ENCODE assay signal across 26 cellular contexts in genomic region chr18:777021-777420, GRCh38. TPM values are rescaled to one million over a fixed set of nuclear protein-coding genes. Genes with fewer than 3 reads are reported as not detected.
DNase-seq lines count a peak whose midpoint lies in the region; ATAC-seq and TF ChIP-seq lines count a peak whose summit lies in the region.
"Had no signal": no experiment of that assay in that cellular context is flagged by ENCODE, and none has a peak within 500 bp of the region (broad histone marks: within the 10 kb centered on the region; RNA-seq: fewer than 3 reads in every experiment).

No MANE protein-coding gene starts in this region.

- DNase-seq in AG10803 (ENCODE audit: low read depth) (peak; percentile 21), IMR-90 (peak; percentile 48), dermis blood vessel endothelial cell (peak; percentile 73), immature natural killer cell (no peak), mammary epithelial cell (no peak), HT-29 (ENCODE audit: low spot score) (no peak)
- DNase-seq: activated CD8-positive, alpha-beta memory T cell treated with anti-CD3 and anti-CD28 coated beads for 24 hours; activated naive CD4-positive, alpha-beta T cell treated with anti-CD3 and anti-CD28 coated beads, Interleukin-2, amount 10 ng/mL, durations not matched to agents 7 days and 5 days; activated T-cell treated with anti-CD3 and anti-CD28 coated beads, Interleukin-2, amount 50 U/mL, for 48 hours; CD4-positive, CD25-positive, alpha-beta regulatory T cell; DMS153; gastrocnemius medialis; H9; NCI-H1048; NCI-H1930; NCI-H82; nucleus accumbens; OCI-M1; retina; Right ventricle myocardium superior; stimulated activated CD4-positive, alpha-beta T cell treated with anti-CD3 and anti-CD28 coated beads, Interleukin-4, amount 100 ng/mL, for 1 hour; stimulated activated naive CD4-positive, alpha-beta T cell treated with Interleukin-2 at 50 U/mL for 16 hours had no signal

- H3K9me3 ChIP-seq in IMR-90 (ENCODE audit: control insufficient read depth, insufficient read depth, low read length) (no peaks in the 10 kb centered on the region), mammary epithelial cell (replicated peaks; ENCODE audit: insufficient read depth, low read length) (no peaks in the 10 kb centered on the region)
- H3K9me3 ChIP-seq: gastrocnemius medialis, thoracic aorta, vagina had no signal

- H3K36me3 Mint-ChIP-seq in immature natural killer cell: peaks cover 0 to 7% (median 3%) of the 10 kb centered on the region in 3 donors

- H3K4me3 ChIP-seq in AG10803 (ENCODE audit: low read length) (no peak overlapping the region), IMR-90 (ENCODE audit: insufficient read depth, low read depth, low read length) (no peak overlapping the region), mammary epithelial cell (replicated peaks in 1 of 3; ENCODE audit: insufficient read depth in 1 of 3, low read depth in 2 of 3, low read length in 3 of 3) (no peak overlapping the region)
- H3K4me3 ChIP-seq: gastrocnemius medialis, thoracic aorta, vagina had no signal

- H3K9me3 Mint-ChIP-seq in immature natural killer cell: no peaks in the 10 kb centered on the region
- H3K9me3 Mint-ChIP-seq: activated naive CD4-positive, alpha-beta T cell treated with anti-CD3 and anti-CD28 coated beads, Interleukin-2, amount 10 ng/mL, durations not matched to agents 7 days and 5 days; H9 had no signal

- intact Hi-C loops in IMR-90 (cut with micrococcal nuclease): no loop called here
- intact Hi-C loops in mammary epithelial cell (cut with micrococcal nuclease): no loop called here

- WGBS in IMR-90 (ENCODE audit: extremely low coverage in 2 of 2, insufficient read length in 1 of 2), 2 experiments: no CpG with 5 or more reads among the region's 1 CpG
- 14% methylated on average over 1 of the region's 1 CpG for WGBS in mammary epithelial cell (ENCODE audit: low coverage, missing lambda C conversion rate)

- dilution Hi-C loops in IMR-90 (cut with HindIII; ENCODE audit: low sequenced_read_pairs, unreplicated experiment) (no loop called here), mammary epithelial cell (cut with HindIII; ENCODE audit: low sequenced_read_pairs) (no loop called here)

- POLR2A ChIA-PET in IMR-90 (lab: Charles Lee; ENCODE audit: unreplicated experiment): no interaction called here

- TF ChIP-seq CTCF in AG10803 (conservative IDR thresholded peaks at IDR 0.05; ENCODE audit: low read length): no peak
- no peak for TF ChIP-seq CTCF in IMR-90 (conservative IDR thresholded peaks at IDR 0.05; ENCODE audit: low read depth, low read length)
- no peak for TF ChIP-seq CTCF in mammary epithelial cell (conservative IDR thresholded peaks at IDR 0.05 in 1 of 2, IDR thresholded peaks at IDR 0.05 in 1 of 2; ENCODE audit: extremely low read depth in 1 of 2, insufficient read depth in 1 of 2, low read depth in 1 of 2, low read length in 2 of 2)

- H3K27ac Mint-ChIP-seq in immature natural killer cell: peak overlapping the region in 5 of 6 donors; percentile 2 to 51 (median 12)
- H3K27ac Mint-ChIP-seq: activated naive CD4-positive, alpha-beta T cell treated with anti-CD3 and anti-CD28 coated beads, Interleukin-2, amount 10 ng/mL, durations not matched to agents 7 days and 5 days; CD4-positive, CD25-positive, alpha-beta regulatory T cell had no signal

- no peak overlapping the region for H3K56ac ChIP-seq in IMR-90 (ENCODE audit: extremely low read depth, insufficient read depth, low read length)

- H4K91ac ChIP-seq in IMR-90 (ENCODE audit: insufficient read depth, low read depth, low read length): no peak overlapping the region

- ATAC-seq in IMR-90 (ENCODE audit: low read depth): peak; percentile 73
- no peak for ATAC-seq in HG02884 (IDR thresholded peaks at IDR 0.05; ENCODE audit: unreplicated experiment)
- no peak for ATAC-seq in HG02642 (IDR thresholded peaks at IDR 0.05; ENCODE audit: poor library complexity, unreplicated experiment)
- ATAC-seq: gastrocnemius medialis had no signal

- H3K9me1 ChIP-seq in IMR-90 (ENCODE audit: insufficient read depth, low read length): peaks cover 3% of the 10 kb centered on the region; the same call in 1 of the 2 replicates

- no peak overlapping the region for H2BK120ac ChIP-seq in IMR-90 (ENCODE audit: low read depth, low read length)

- no peak overlapping the region for H2AK5ac ChIP-seq in IMR-90 (ENCODE audit: low read depth, low read length)

- H3K79me1 ChIP-seq in IMR-90 (ENCODE audit: low read depth in 1 of 2, low read length in 2 of 2): peaks cover 37 to 54% of the 10 kb centered on the region in 2 experiments

- no peak overlapping the region for H2BK20ac ChIP-seq in IMR-90 (ENCODE audit: low read depth, low read length)

- no peak for TF ChIP-seq POLR2A in IMR-90 (IDR thresholded peaks at IDR 0.05; ENCODE audit: low read depth, low read length)

- H4K20me1 ChIP-seq in IMR-90 (ENCODE audit: insufficient read depth, low read length) (peaks cover 11% of the 10 kb centered on the region), mammary epithelial cell (ENCODE audit: insufficient read depth, low read length) (peaks cover 2% of the 10 kb centered on the region)

- BruUV-seq in IMR-90 (replicated peaks; lab: Mats Ljungman, UMichigan) (no TSS peak), mammary epithelial cell (replicated peaks; lab: Mats Ljungman, UMichigan) (no TSS peak)

- peaks cover 89% of the 10 kb centered on the region for H3K79me2 ChIP-seq in mammary epithelial cell (ENCODE audit: insufficient read depth, low read length)

- H2AFZ ChIP-seq in IMR-90 (replicated peaks; ENCODE audit: low read length, poor library complexity): no peak overlapping the region
- H2AFZ ChIP-seq in mammary epithelial cell (ENCODE audit: low read depth, low read length): no peak overlapping the region

- in situ Hi-C loops in IMR-90 (cut with MboI; ENCODE audit: low sequenced_read_pairs): no loop called here
- in situ Hi-C loops in mammary epithelial cell (cut with MboI; ENCODE audit: low sequenced_read_pairs in 2 of 2): no loop called here

- H3K4me2 ChIP-seq in IMR-90 (ENCODE audit: low read depth, low read length): no peak overlapping the region
- H3K4me2 ChIP-seq in mammary epithelial cell (ENCODE audit: insufficient read depth, low read depth, low read length): no peak overlapping the region

- CTCF ChIA-PET in IMR-90 (lab: Yijun Ruan, JAX): no interaction called here
- CTCF ChIA-PET in mammary epithelial cell (lab: Charles Lee; ENCODE audit: low non-redundant PET): no interaction called here

- H3K27me3 Mint-ChIP-seq in immature natural killer cell (ENCODE audit: low read depth in 3 of 3): peaks cover 0 to 5% (median 5%) of the 10 kb centered on the region in 3 donors
- H3K27me3 Mint-ChIP-seq: activated naive CD4-positive, alpha-beta T cell treated with anti-CD3 and anti-CD28 coated beads, Interleukin-2, amount 10 ng/mL, durations not matched to agents 7 days and 5 days; CD4-positive, CD25-positive, alpha-beta regulatory T cell had no signal

- H3K4me1 ChIP-seq in IMR-90 (ENCODE audit: control insufficient read depth, insufficient read depth, low read length): peaks cover 2% of the 10 kb centered on the region; the same call in 1 of the 2 replicates
- H3K4me1 ChIP-seq in mammary epithelial cell (ENCODE audit: insufficient read depth, low read length): no peaks in the 10 kb centered on the region

- no peak overlapping the region for H2BK5ac ChIP-seq in IMR-90 (ENCODE audit: low read depth, low read length, poor library complexity, severe bottlenecking)

- H3K18ac ChIP-seq in IMR-90 (ENCODE audit: low read depth, low read length): no peak overlapping the region

- H3K27me3 ChIP-seq in IMR-90 (ENCODE audit: control insufficient read depth, insufficient read depth, low read length) (no peaks in the 10 kb centered on the region), mammary epithelial cell (ENCODE audit: insufficient read depth, low read length) (no peaks in the 10 kb centered on the region)
- H3K27me3 ChIP-seq: gastrocnemius medialis, vagina had no signal

- peaks cover 90 to 96% of the 10 kb centered on the region in 2 donors for H3K4me1 Mint-ChIP-seq in immature natural killer cell

- no peak overlapping the region for H3K27ac ChIP-seq in IMR-90 (ENCODE audit: insufficient read depth, low read length)
- H3K27ac ChIP-seq in mammary epithelial cell (ENCODE audit: insufficient read depth, low read depth, low read length): no peak overlapping the region
- H3K27ac ChIP-seq: gastrocnemius medialis, thoracic aorta, vagina had no signal

- H4K5ac ChIP-seq in IMR-90 (ENCODE audit: low read depth, low read length): no peak overlapping the region

- H2AK9ac ChIP-seq in IMR-90 (replicated peaks; ENCODE audit: low read depth, low read length, poor library complexity): no peak overlapping the region

- no peaks in the 10 kb centered on the region for H3K36me3 ChIP-seq in IMR-90 (ENCODE audit: control insufficient read depth, insufficient read depth, low read length)
- no peaks in the 10 kb centered on the region for H3K36me3 ChIP-seq in mammary epithelial cell (ENCODE audit: insufficient read depth, low read length)
- H3K36me3 ChIP-seq: gastrocnemius medialis, thoracic aorta, vagina had no signal

- H3K14ac ChIP-seq in IMR-90 (replicated peaks; ENCODE audit: low read depth, low read length): no peak overlapping the region

- no peak overlapping the region for H2BK15ac ChIP-seq in IMR-90 (ENCODE audit: low read depth, low read length)

- H3K9ac ChIP-seq in IMR-90 (ENCODE audit: low read depth, low read length) (no peak overlapping the region), mammary epithelial cell (ENCODE audit: insufficient read depth, low read length) (no peak overlapping the region)

- TF ChIP-seq RAD21 in IMR-90 (IDR thresholded peaks at IDR 0.05; ENCODE audit: low read length): no peak

- no peak overlapping the region for H3K23ac ChIP-seq in IMR-90 (ENCODE audit: low read depth, low read length)

- no peak overlapping the region for H4K8ac ChIP-seq in IMR-90 (ENCODE audit: low read depth in 2 of 2, low read length in 2 of 2)

- no peak overlapping the region for H3K4me3 Mint-ChIP-seq in immature natural killer cell
- H3K4me3 Mint-ChIP-seq: activated naive CD4-positive, alpha-beta T cell treated with anti-CD3 and anti-CD28 coated beads, Interleukin-2, amount 10 ng/mL, durations not matched to agents 7 days and 5 days; CD4-positive, CD25-positive, alpha-beta regulatory T cell; H9 had no signal

- H3K4ac ChIP-seq in IMR-90 (ENCODE audit: low read depth, low read length): no peak overlapping the region

TF ChIP-seq in IMR-90, 13 proteins besides CTCF, POLR2A, EP300 and RAD21 (continues in another document):
- TF ChIP-seq CHD1 (IDR thresholded peaks at IDR 0.05; ENCODE audit: low read depth, low read length): no peak

RNA-seq across cellular contexts. Expression of gene YES1, which starts 35.0 kb away (rescaled TPM):
- 62.0 and 96.9 TPM in 2 replicates for total RNA-seq in IMR-90 (2012; rRNA removed)
- polyA plus RNA-seq in IMR-90 (2012; rRNA removed): 14.2 and 16.7 TPM in 2 replicates
- 4.6 and 7.7 TPM in 2 replicates for polyA plus RNA-seq in IMR-90 (2012; cell fraction: cytosol; rRNA removed)
- polyA plus RNA-seq in IMR-90 (2012; cell fraction: nucleus; rRNA removed; ENCODE audit: low replicate concordance): 5.3 and 9.6 TPM in 2 replicates
- 302 and 318 TPM in 2 replicates for total RNA-seq in dermis blood vessel endothelial cell
- polyA plus RNA-seq in immature natural killer cell: 10 to 100 TPM in 1 of 3 donors, 1 to 10 TPM in 2; 2.0 to 11.6 (median 7.0) TPM
- 100 to 1,000 TPM in 1 of 2 donors, 10 to 100 TPM in 1; 76.9 to 126 TPM for total RNA-seq in mammary epithelial cell
- polyA plus RNA-seq in mammary epithelial cell: 23.1 TPM
- 33.9 TPM for polyA minus RNA-seq in mammary epithelial cell
- total RNA-seq in HT-29 (2014; rRNA removed; shearing (Covaris generic)): 48.4 and 66.6 TPM in 2 replicates

Comparison
In these comparisons a context has a peak if more than half of its experiments do, and no peak if none do; other contexts are left out.
1. DNase-seq: peak in AG10803 (single experiment), IMR-90 (single experiment) and dermis blood vessel endothelial cell (single experiment); none in immature natural killer cell (0 of 3), mammary epithelial cell (single experiment) and HT-29 (single experiment).